In genomic region chr1:119516680-119517079, GRCh38 we compare ENCODE assay signal across 24 cellular contexts. TPM values are rescaled to one million over a fixed set of nuclear protein-coding genes. Genes with fewer than 3 reads are reported as not detected.
DNase-seq lines count a peak whose midpoint lies in the region; ATAC-seq and TF ChIP-seq lines count a peak whose summit lies in the region.
"Had no signal": no experiment of that assay in that cellular context is flagged by ENCODE, and none has a peak within 500 bp of the region (broad histone marks: within the 10 kb centered on the region; RNA-seq: fewer than 3 reads in every experiment).

No MANE protein-coding gene starts in this region.

- no peak overlapping the region for H2AFZ ChIP-seq in neural progenitor cell (replicated peaks)

- H3K4me3 Mint-ChIP-seq in endodermal cell = no peak overlapping the region
- H3K4me3 Mint-ChIP-seq in neural progenitor cell = no peak overlapping the region
- H3K4me3 Mint-ChIP-seq: activated T-cell treated with anti-CD3 and anti-CD28 coated beads, Interleukin-2, amount 50 U/mL, for 24 hours; CD14-positive monocyte had no signal

- H3K9ac ChIP-seq in endodermal cell (ENCODE audit: extremely low read depth, low read length, poor library complexity, severe bottlenecking) = no peak overlapping the region
- H3K9ac ChIP-seq in neural progenitor cell = no peak overlapping the region

- no peaks in the 10 kb centered on the region for H3F3A ChIP-seq in neural progenitor cell (ENCODE audit: low read depth)

- H3K9me3 Mint-ChIP-seq in endodermal cell (no peaks in the 10 kb centered on the region), neural progenitor cell (no peaks in the 10 kb centered on the region)
- H3K9me3 Mint-ChIP-seq: activated T-cell treated with anti-CD3 and anti-CD28 coated beads, Interleukin-2, amount 50 U/mL, for 24 hours had no signal

- TF ChIP-seq CTCF in endodermal cell (conservative IDR thresholded peaks at IDR 0.05) = peak; percentile 63
- TF ChIP-seq CTCF in neural progenitor cell (IDR thresholded peaks at IDR 0.05) = no peak

- H3K27ac Mint-ChIP-seq in endodermal cell (no peak overlapping the region), neural progenitor cell (no peak overlapping the region)
- H3K27ac Mint-ChIP-seq: activated T-cell treated with anti-CD3 and anti-CD28 coated beads, Interleukin-2, amount 50 U/mL, for 24 hours had no signal

- no peaks in the 10 kb centered on the region for H3K9me3 ChIP-seq in endodermal cell (ENCODE audit: control insufficient read depth, low read length)
- no peaks in the 10 kb centered on the region for H3K9me3 ChIP-seq in neural progenitor cell (ENCODE audit: low read depth)
- H3K9me3 ChIP-seq: heart right ventricle, lower lobe of right lung, MG63, upper lobe of right lung had no signal

- H3K27me3 Mint-ChIP-seq in endodermal cell (ENCODE audit: insufficient read depth) = peaks cover 13% of the 10 kb centered on the region
- H3K27me3 Mint-ChIP-seq in neural progenitor cell (ENCODE audit: insufficient read depth, low read depth) = peaks cover 7% of the 10 kb centered on the region

- H4K20me1 ChIP-seq in neural progenitor cell (ENCODE audit: low read depth) = no peaks in the 10 kb centered on the region

- H3K36me3 Mint-ChIP-seq in endodermal cell (ENCODE audit: low read depth) = no peaks in the 10 kb centered on the region
- H3K36me3 Mint-ChIP-seq in neural progenitor cell = no peaks in the 10 kb centered on the region
- H3K36me3 Mint-ChIP-seq: CD14-positive monocyte had no signal

- H3K27ac ChIP-seq in endodermal cell (ENCODE audit: low read depth, low read length) = no peak overlapping the region
- no peak overlapping the region for H3K27ac ChIP-seq in neural progenitor cell
- H3K27ac ChIP-seq: heart right ventricle, lower lobe of right lung, upper lobe of right lung had no signal

- H3K79me2 ChIP-seq in neural progenitor cell (ENCODE audit: low read depth) = no peaks in the 10 kb centered on the region

- WGBS in endodermal cell (ENCODE audit: insufficient coverage in 1 of 2, insufficient read length in 1 of 2), 2 experiments = 86 to 94% methylated on average over 2 to 5 of the region's 5 CpGs

- H3K27me3 ChIP-seq in endodermal cell (ENCODE audit: control insufficient read depth, insufficient read depth, low read length, poor library complexity, severe bottlenecking) (no peaks in the 10 kb centered on the region), neural progenitor cell (no peaks in the 10 kb centered on the region)
- H3K27me3 ChIP-seq: heart right ventricle, upper lobe of right lung had no signal

- peak; percentile 18 for ATAC-seq in left lobe of liver
- ATAC-seq: heart right ventricle, lower lobe of right lung, upper lobe of right lung had no signal

- no peaks in the 10 kb centered on the region for H3K36me3 ChIP-seq in endodermal cell (ENCODE audit: control insufficient read depth, insufficient read depth, low read length)
- H3K36me3 ChIP-seq in neural progenitor cell = no peaks in the 10 kb centered on the region
- H3K36me3 ChIP-seq: heart right ventricle, lower lobe of right lung, MG63, upper lobe of right lung had no signal

- H3K4me1 ChIP-seq in endodermal cell (ENCODE audit: control insufficient read depth, insufficient read depth, low read length) (no peaks in the 10 kb centered on the region), neural progenitor cell (no peaks in the 10 kb centered on the region)
- H3K4me1 ChIP-seq: heart right ventricle, lower lobe of right lung, upper lobe of right lung had no signal

- peak; percentile 10 for DNase-seq in ELF-1 (ENCODE audit: low read depth, low spot score)
- peak; percentile 18 for DNase-seq in Jurkat, Clone E6-1 (ENCODE audit: low read depth, low spot score)
- peak; percentile 63 for DNase-seq in endodermal cell
- no peak for DNase-seq in left lobe of liver (ENCODE audit: low spot score)
- no peak for DNase-seq in neural progenitor cell (ENCODE audit: low spot score)
- no peak for DNase-seq in activated CD4-positive, alpha-beta T cell treated with anti-CD3 and anti-CD28 coated beads for 1 hour
- no peak for DNase-seq in NCI-H2196 treated with DMSO at 0.1 percent for 48 hours (lab: John Stamatoyannopoulos, UW; ENCODE audit: unreplicated experiment)
- DNase-seq: activated CD8-positive, alpha-beta memory T cell treated with anti-CD3 and anti-CD28 coated beads for 24 hours; activated naive CD4-positive, alpha-beta T cell treated with Interleukin-2 at 50 U/mL for 16 hours; activated T-cell treated with anti-CD3 and anti-CD28 coated beads, Interleukin-2, amount 50 U/mL, for 24 hours; amygdala; GOT3; heart right ventricle; lower lobe of right lung; MG63; NCI-H1436 treated with DMSO at 0.1 percent for 48 hours; NCI-H2171 treated with DMSO at 0.1 percent for 48 hours; NCI-H748 treated with DMSO at 0.1 percent for 48 hours; SHP77 treated with DMSO at 0.1 percent for 48 hours; upper lobe of right lung had no signal

- H3K4me2 ChIP-seq in neural progenitor cell = no peak overlapping the region

- no peak overlapping the region for H3K4me3 ChIP-seq in Jurkat, Clone E6-1 (ENCODE audit: low read length)
- H3K4me3 ChIP-seq in endodermal cell (ENCODE audit: low read length) (no peak overlapping the region), neural progenitor cell (no peak overlapping the region)
- H3K4me3 ChIP-seq: heart right ventricle, lower lobe of right lung, MG63, upper lobe of right lung had no signal

- H3K4me1 Mint-ChIP-seq in endodermal cell (no peaks in the 10 kb centered on the region), neural progenitor cell (peaks cover 5% of the 10 kb centered on the region)
- H3K4me1 Mint-ChIP-seq: CD14-positive monocyte had no signal

RNA-seq across cellular contexts. Expression of gene HSD3B1, which starts 9.7 kb away (rescaled TPM):
- polyA plus RNA-seq in Jurkat, Clone E6-1 (2012; ENCODE audit: insufficient read depth, insufficient read length) = not detected
- total RNA-seq in endodermal cell = not detected
- polyA plus RNA-seq in endodermal cell (2013, experiment 1 of 2) = not detected
- polyA plus RNA-seq in endodermal cell (2013, experiment 2 of 2) = not detected
- not detected for total RNA-seq in left lobe of liver
- not detected in 2 replicates for total RNA-seq in neural progenitor cell (ENCODE audit: low replicate concordance)
- total RNA-seq: cardiac septum, heart right ventricle, lower lobe of right lung, OCI-LY7, pulmonary artery endothelial cell, upper lobe of right lung had no signal
- polyA plus RNA-seq: CD14-positive monocyte, heart right ventricle had no signal

Comparison
In these comparisons a context has a peak if more than half of its experiments do, and no peak if none do; other contexts are left out.
1. DNase-seq: peak in ELF-1 (single experiment), Jurkat, Clone E6-1 (single experiment) and endodermal cell (single experiment); none in left lobe of liver (single experiment), neural progenitor cell (single experiment), activated CD4-positive, alpha-beta T cell treated with anti-CD3 and anti-CD28 coated beads for 1 hour (single experiment) and NCI-H2196 treated with DMSO at 0.1 percent for 48 hours (single experiment).